In the genomic region with DNA sequence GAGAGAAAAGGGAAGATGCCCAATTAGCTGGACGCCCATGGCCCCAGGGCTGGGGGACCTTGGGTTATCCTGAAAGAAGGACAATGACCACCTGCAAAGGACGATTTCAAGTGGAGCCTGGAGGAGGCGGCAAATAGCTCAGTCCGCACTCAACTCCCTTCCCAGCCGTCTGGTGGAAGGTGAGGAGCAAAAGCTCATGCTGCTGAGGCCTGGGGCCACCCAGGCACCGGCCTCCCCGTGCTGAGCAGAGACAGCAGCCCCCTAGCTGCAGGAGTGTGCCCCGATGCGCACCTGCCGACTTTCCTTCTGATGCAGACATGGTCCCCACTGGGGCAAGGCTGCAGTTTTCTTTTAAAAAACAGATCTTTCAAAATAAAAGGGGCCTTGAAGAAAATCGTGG, we compare ENCODE assay signal across 21 cellular contexts. TPM values are rescaled to one million over a fixed set of nuclear protein-coding genes. Genes with fewer than 3 reads are reported as not detected.
DNase-seq lines count a peak whose midpoint lies in the region; ATAC-seq, FAIRE-seq and TF ChIP-seq lines count a peak whose summit lies in the region.
"Had no signal": no experiment of that assay in that cellular context is flagged by ENCODE, and none has a peak within 500 bp of the region (broad histone marks: within the 10 kb centered on the region; RNA-seq: fewer than 3 reads in every experiment).

No MANE protein-coding gene starts in this region.

- H3K14ac ChIP-seq in mesenchymal stem cell (ENCODE audit: low read length in 2 of 2): no peak overlapping the region

- WGBS in mesenchymal stem cell: 89% methylated on average over 11 of the region's 11 CpGs

- H2BK5ac ChIP-seq in mesenchymal stem cell (ENCODE audit: low read depth, low read length, poor library complexity, severe bottlenecking): no peak overlapping the region

- H4K8ac ChIP-seq in mesenchymal stem cell (ENCODE audit: low read length): no peak overlapping the region

- H2AK5ac ChIP-seq in mesenchymal stem cell (ENCODE audit: low read length, severe bottlenecking): no peak overlapping the region

- H3K79me2 ChIP-seq in GM23338 (replicated peaks; ENCODE audit: insufficient read depth) (peaks cover 13% of the 10 kb centered on the region), neural progenitor cell (ENCODE audit: low read depth) (no peaks in the 10 kb centered on the region)

- H3K9ac ChIP-seq in neural progenitor cell (no peak overlapping the region), mesenchymal stem cell (ENCODE audit: low read length) (no peak overlapping the region)

- no peak overlapping the region for H4K91ac ChIP-seq in mesenchymal stem cell (ENCODE audit: low read length)

- H2BK12ac ChIP-seq in mesenchymal stem cell (ENCODE audit: low read length in 2 of 2): no peak overlapping the region

- H3K27ac ChIP-seq in GM23338 (ENCODE audit: low read depth): no peak overlapping the region
- H3K27ac ChIP-seq in RWPE1: peak overlapping the region; percentile 23; the same call in 1 of the 2 replicates
- no peak overlapping the region for H3K27ac ChIP-seq in neural progenitor cell
- H3K27ac ChIP-seq in mesenchymal stem cell (ENCODE audit: low read length, poor library complexity, severe bottlenecking): no peak overlapping the region
- no peak overlapping the region for H3K27ac ChIP-seq in CD4-positive, alpha-beta memory T cell (ENCODE audit: low read depth, low read length)
- H3K27ac ChIP-seq: C4-2B had no signal

- H3K27me3 ChIP-seq in GM23338 (ENCODE audit: insufficient read depth) (no peaks in the 10 kb centered on the region), bronchial epithelial cell (ENCODE audit: control insufficient read depth, insufficient read depth, low read length) (no peaks in the 10 kb centered on the region), neural progenitor cell (peaks cover 4% of the 10 kb centered on the region), mesenchymal stem cell (ENCODE audit: control insufficient read depth in 1 of 2, insufficient read depth in 1 of 2, low read length in 2 of 2) (no peaks in the 10 kb centered on the region)
- no peaks in the 10 kb centered on the region for H3K27me3 ChIP-seq in CD4-positive, alpha-beta memory T cell (ENCODE audit: insufficient read depth, low read length)
- H3K27me3 ChIP-seq: MG63 had no signal

- H3K9me3 Mint-ChIP-seq in GM23338 (peaks cover 10% of the 10 kb centered on the region; the same call in 2 of the 3 replicates), neural progenitor cell (peaks cover 2% of the 10 kb centered on the region)
- peaks cover 0 to 1% (median 0%) of the 10 kb centered on the region in 8 donors for H3K9me3 Mint-ChIP-seq in CD4-positive, alpha-beta memory T cell
- H3K9me3 Mint-ChIP-seq: HFFc6 had no signal

- H3F3A ChIP-seq in GM23338 (replicated peaks; ENCODE audit: low read depth) (0 out of 2 replicates have a peak, but pooled peaks cover 5% of the 10 kb centered on the region), neural progenitor cell (ENCODE audit: low read depth) (no peaks in the 10 kb centered on the region)

- intact Hi-C loops in CD4-positive, alpha-beta memory T cell (cut with micrococcal nuclease): no loop called here

- H3K23ac ChIP-seq in mesenchymal stem cell (ENCODE audit: low read length in 2 of 2): no peak overlapping the region

- DNase-seq in GM23338 (ENCODE audit: low spot score): peak; percentile 40
- no peak for DNase-seq in RWPE1 (ENCODE audit: low spot score)
- no peak for DNase-seq in bronchial epithelial cell (ENCODE audit: low read depth)
- DNase-seq in neural progenitor cell (ENCODE audit: low spot score): peak; percentile 38
- DNase-seq in mesenchymal stem cell: no peak
- DNase-seq in CD4-positive, alpha-beta memory T cell: no peak
- DNase-seq: EL, GF-D8, HFFc6, MG63, NCI-H1694 treated with DMSO at 0.1 percent for 48 hours, NCI-H446, NCI-H526, Right ventricle myocardium superior had no signal

- H3K36me3 ChIP-seq in GM23338 (ENCODE audit: insufficient read depth) (peaks cover 12% of the 10 kb centered on the region; the same call in 1 of the 2 replicates), bronchial epithelial cell (ENCODE audit: control insufficient read depth, insufficient read depth, low read length) (peaks cover 2% of the 10 kb centered on the region), neural progenitor cell (no peaks in the 10 kb centered on the region), mesenchymal stem cell (ENCODE audit: control insufficient read depth in 1 of 2, insufficient read depth in 2 of 2, low read depth in 1 of 2, low read length in 2 of 2) (peaks cover 73 to 99% of the 10 kb centered on the region in 2 experiments)
- no peaks in the 10 kb centered on the region for H3K36me3 ChIP-seq in CD4-positive, alpha-beta memory T cell (ENCODE audit: insufficient read depth, low read length)

- TF ChIP-seq CTCF in GM23338 (conservative IDR thresholded peaks at IDR 0.05; ENCODE audit: low read depth in 2 of 2) (peak in 1 of 2 experiments; percentile 34; a peak in 2 of 4 replicates), RWPE1 (conservative IDR thresholded peaks at IDR 0.05; ENCODE audit: low read depth) (no peak), bronchial epithelial cell (IDR thresholded peaks at IDR 0.05; ENCODE audit: insufficient read depth, low read length, severe bottlenecking) (peak; percentile 23), neural progenitor cell (IDR thresholded peaks at IDR 0.05) (no peak)

- H3K36me3 Mint-ChIP-seq in GM23338 (ENCODE audit: low read depth) (peaks cover 90% of the 10 kb centered on the region), neural progenitor cell (peaks cover 30% of the 10 kb centered on the region)
- H3K36me3 Mint-ChIP-seq in CD4-positive, alpha-beta memory T cell: no peaks in the 10 kb centered on the region

- H3K4me1 ChIP-seq in GM23338 (ENCODE audit: insufficient read depth) (no peaks in the 10 kb centered on the region), neural progenitor cell (peaks cover 11% of the 10 kb centered on the region), mesenchymal stem cell (ENCODE audit: control insufficient read depth, insufficient read depth, low read depth, low read length) (peaks cover 10% of the 10 kb centered on the region)
- no peaks in the 10 kb centered on the region for H3K4me1 ChIP-seq in CD4-positive, alpha-beta memory T cell (ENCODE audit: insufficient read depth, low read length)

- no peaks in the 10 kb centered on the region for H3K9me3 ChIP-seq in neural progenitor cell (ENCODE audit: low read depth)
- no peaks in the 10 kb centered on the region for H3K9me3 ChIP-seq in mesenchymal stem cell (ENCODE audit: control insufficient read depth, low read length)
- no peaks in the 10 kb centered on the region for H3K9me3 ChIP-seq in CD4-positive, alpha-beta memory T cell (ENCODE audit: control insufficient read depth in 1 of 2, low read length in 2 of 2)
- H3K9me3 ChIP-seq: MG63 had no signal

- H3K27ac Mint-ChIP-seq in GM23338 (no peak overlapping the region), neural progenitor cell (no peak overlapping the region)
- H3K27ac Mint-ChIP-seq in CD4-positive, alpha-beta memory T cell: no peak overlapping the region
- H3K27ac Mint-ChIP-seq: HFFc6 had no signal

- H2BK120ac ChIP-seq in mesenchymal stem cell (ENCODE audit: low read depth, low read length): no peak overlapping the region

- FAIRE-seq in bronchial epithelial cell (lab: Jason Lieb, UNC): no peak
- FAIRE-seq: GM19239, H54, RCC 7860 had no signal

- H3K4me2 ChIP-seq in GM23338: no peak overlapping the region
- no peak overlapping the region for H3K4me2 ChIP-seq in neural progenitor cell
- H3K4me2 ChIP-seq in mesenchymal stem cell (ENCODE audit: low read length, poor library complexity, severe bottlenecking): no peak overlapping the region

- CTCF ChIA-PET in RWPE1 (lab: Yijun Ruan, JAX): interaction anchor here (0.6 to 1.1 kb wide), 3 partner anchors 34 to 205 kb away, joined by 3 to 6 read pairs (median 4); no protein-coding TSS in a partner anchor
- CTCF ChIA-PET in CD4-positive, alpha-beta memory T cell (lab: Charles Lee; ENCODE audit: partially characterized antibody): no interaction called here

- H4K20me1 ChIP-seq in GM23338 (replicated peaks; ENCODE audit: insufficient read depth): peaks cover 3% of the 10 kb centered on the region; the same call in 1 of the 2 replicates
- H4K20me1 ChIP-seq in neural progenitor cell (ENCODE audit: low read depth): peaks cover 3% of the 10 kb centered on the region

- ATAC-seq in GM23338: peak; percentile 78
- no peak for ATAC-seq in HG03565 (IDR thresholded peaks at IDR 0.05; ENCODE audit: unreplicated experiment)

- H3K4me3 Mint-ChIP-seq in GM23338 (no peak overlapping the region), neural progenitor cell (peak overlapping the region; percentile 21)
- no peak overlapping the region for H3K4me3 Mint-ChIP-seq in CD4-positive, alpha-beta memory T cell
- H3K4me3 Mint-ChIP-seq: HFFc6 had no signal

- H3K9me2 ChIP-seq in GM23338 (ENCODE audit: insufficient read depth): no peaks in the 10 kb centered on the region

- peaks cover 37% of the 10 kb centered on the region for H3K79me1 ChIP-seq in mesenchymal stem cell (replicated peaks; ENCODE audit: low read length, poor library complexity, severe bottlenecking)

- H3K4ac ChIP-seq in mesenchymal stem cell (ENCODE audit: low read depth in 1 of 2, low read length in 2 of 2): no peak overlapping the region

- H3K27me3 Mint-ChIP-seq in GM23338 (ENCODE audit: insufficient read depth, low read depth, poor library complexity): peaks cover 19% of the 10 kb centered on the region
- H3K27me3 Mint-ChIP-seq in neural progenitor cell (ENCODE audit: insufficient read depth, low read depth): peaks cover 7% of the 10 kb centered on the region
- peaks cover 9 to 13% of the 10 kb centered on the region in 2 donors for H3K27me3 Mint-ChIP-seq in CD4-positive, alpha-beta memory T cell

- H3K18ac ChIP-seq in mesenchymal stem cell (ENCODE audit: low read depth in 1 of 2, low read length in 2 of 2): no peak overlapping the region

- peaks cover 21% of the 10 kb centered on the region for H3K4me1 Mint-ChIP-seq in GM23338
- H3K4me1 Mint-ChIP-seq in neural progenitor cell: peaks cover 20% of the 10 kb centered on the region
- H3K4me1 Mint-ChIP-seq in CD4-positive, alpha-beta memory T cell: no peaks in the 10 kb centered on the region

- POLR2A ChIA-PET in RWPE1 (lab: Yijun Ruan, JAX; ENCODE audit: low non-redundant PET): no interaction called here
- POLR2A ChIA-PET in CD4-positive, alpha-beta memory T cell (lab: Charles Lee; ENCODE audit: partially characterized antibody): no interaction called here

- H2AFZ ChIP-seq in GM23338 (no peak overlapping the region), neural progenitor cell (replicated peaks) (no peak overlapping the region), mesenchymal stem cell (ENCODE audit: low read depth, low read length) (no peak overlapping the region)

- H2BK15ac ChIP-seq in mesenchymal stem cell (ENCODE audit: low read depth, poor library complexity, severe bottlenecking): no peak overlapping the region

- no peak overlapping the region for H3K4me3 ChIP-seq in GM23338
- H3K4me3 ChIP-seq in bronchial epithelial cell (ENCODE audit: low read depth, low read length): no peak overlapping the region
- H3K4me3 ChIP-seq in neural progenitor cell: no peak overlapping the region
- H3K4me3 ChIP-seq in mesenchymal stem cell (ENCODE audit: insufficient read depth in 1 of 2, low read depth in 1 of 2, low read length in 2 of 2): no peak overlapping the region
- H3K4me3 ChIP-seq in CD4-positive, alpha-beta memory T cell (ENCODE audit: low read length in 2 of 2): no peak overlapping the region
- H3K4me3 ChIP-seq: MG63 had no signal

RNA-seq across cellular contexts. Expression of gene FAM20C, which starts 7.9 kb away (rescaled TPM):
- total RNA-seq in GM23338 (2014; rRNA removed; shearing (Covaris generic)): 24.8 and 26.8 TPM in 2 replicates
- 7.6 and 8.0 TPM in 2 replicates for polyA plus RNA-seq in GM23338 (2016; fragmentation: Nextera tagmentation; extraction: Ambion mirVana)
- total RNA-seq in bronchial epithelial cell (1.3 and 2.4 TPM in 2 replicates), neural progenitor cell (ENCODE audit: low replicate concordance) (3.8 and 4.7 TPM in 2 replicates)
- polyA plus RNA-seq in mesenchymal stem cell (2013, experiment 1 of 2): 56.3 TPM
- polyA plus RNA-seq in mesenchymal stem cell (2013, experiment 2 of 2): 57.5 TPM
- 1 to 10 TPM; 4.7 to 7.8 TPM for total RNA-seq in CD4-positive, alpha-beta memory T cell
- not detected for polyA plus RNA-seq in CD4-positive, alpha-beta memory T cell
- total RNA-seq: OCI-LY7, SK-MEL-5 had no signal

Comparison
In these comparisons a context has a peak if more than half of its experiments do, and no peak if none do; other contexts are left out.
1. DNase-seq: peak in GM23338 (single experiment) and neural progenitor cell (single experiment); none in RWPE1 (single experiment), bronchial epithelial cell (single experiment), mesenchymal stem cell (single experiment) and CD4-positive, alpha-beta memory T cell (0 of 5).